Comparison of ENCODE assay signal across 8 cellular contexts in the genomic region with DNA sequence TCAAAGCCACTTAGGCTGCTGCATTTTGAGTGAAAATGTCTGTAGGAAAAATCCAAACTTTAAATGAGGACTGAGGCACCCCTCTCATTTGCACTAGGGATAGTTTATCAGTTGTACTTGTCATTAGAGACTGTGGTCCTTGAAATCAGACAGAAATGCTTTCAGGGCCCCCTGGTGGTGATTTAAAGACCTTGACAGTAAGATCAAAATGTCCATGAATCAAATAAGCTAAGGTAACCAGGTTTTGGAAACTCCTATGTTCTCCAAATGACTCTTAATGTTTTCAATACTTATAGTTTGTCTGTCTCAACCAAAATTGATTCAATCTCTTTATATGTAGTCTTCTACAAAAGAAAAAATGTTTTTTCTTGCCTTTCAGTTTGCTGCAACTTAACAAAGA. TPM values are rescaled to one million over a fixed set of nuclear protein-coding genes. Genes with fewer than 3 reads are reported as not detected.
DNase-seq lines count a peak whose midpoint lies in the region; ATAC-seq and TF ChIP-seq lines count a peak whose summit lies in the region.

No MANE protein-coding gene starts in this region.

- H3K4me1 ChIP-seq in body of pancreas (no peaks in the 10 kb centered on the region), lower lobe of right lung (no peaks in the 10 kb centered on the region), vagina (no peaks in the 10 kb centered on the region), right cardiac atrium (ENCODE audit: control insufficient read depth, insufficient read depth, low read length) (no peaks in the 10 kb centered on the region)

- DNase-seq in DMS 273 (lab: John Stamatoyannopoulos, UW; ENCODE audit: unreplicated experiment) (peak; percentile 80), HuH-7 (ENCODE audit: low spot score) (peak; percentile 29), OCI-M2 (lab: John Stamatoyannopoulos, UW; ENCODE audit: unreplicated experiment) (peak; percentile 7), body of pancreas (peak; percentile 33 to 53 (median 44)), lower lobe of right lung (no peak), vagina (ENCODE audit: extremely low spot score in 2 of 2) (no peak), right cardiac atrium (no peak)

- TF ChIP-seq POLR2A in body of pancreas (IDR thresholded peaks at IDR 0.05) (no peak), vagina (IDR thresholded peaks at IDR 0.05) (no peak)

- H3K9me3 ChIP-seq in body of pancreas, result no peaks in the 10 kb centered on the region
- H3K9me3 ChIP-seq in lower lobe of right lung, result peaks cover 3% of the 10 kb centered on the region
- no peaks in the 10 kb centered on the region for H3K9me3 ChIP-seq in vagina
- no peaks in the 10 kb centered on the region for H3K9me3 ChIP-seq in right cardiac atrium (ENCODE audit: control insufficient read depth, low read length)

- peak; percentile 67 for ATAC-seq in GM18907 (IDR thresholded peaks at IDR 0.05; ENCODE audit: unreplicated experiment)
- ATAC-seq in body of pancreas, result peak; percentile 47
- no peak for ATAC-seq in lower lobe of right lung
- ATAC-seq in right cardiac atrium, result no peak

- H3K36me3 ChIP-seq in body of pancreas (replicated peaks in 1 of 2; ENCODE audit: insufficient read depth in 1 of 2, low read depth in 2 of 2) (no peaks in the 10 kb centered on the region), lower lobe of right lung (no peaks in the 10 kb centered on the region), vagina (no peaks in the 10 kb centered on the region)

- H3K27ac ChIP-seq in body of pancreas (no peak overlapping the region), lower lobe of right lung (no peak overlapping the region), vagina (no peak overlapping the region), right cardiac atrium (ENCODE audit: low read length) (no peak overlapping the region)

- TF ChIP-seq CTCF in body of pancreas (IDR thresholded peaks at IDR 0.05) (peak; percentile 34 to 62 (median 49)), lower lobe of right lung (IDR thresholded peaks at IDR 0.05) (peak; percentile 67), vagina (IDR thresholded peaks at IDR 0.05) (peak; percentile 19 to 25 (median 24))

- H3K4me3 ChIP-seq in body of pancreas, result no peak overlapping the region
- H3K4me3 ChIP-seq in lower lobe of right lung, result no peak overlapping the region
- H3K4me3 ChIP-seq in vagina, result no peak overlapping the region
- no peak overlapping the region for H3K4me3 ChIP-seq in right cardiac atrium (ENCODE audit: low read length)

- H3K27me3 ChIP-seq in body of pancreas (no peaks in the 10 kb centered on the region), lower lobe of right lung (ENCODE audit: low read depth) (no peaks in the 10 kb centered on the region), vagina (no peaks in the 10 kb centered on the region), right cardiac atrium (ENCODE audit: control insufficient read depth, insufficient read depth) (no peaks in the 10 kb centered on the region)

- intact Hi-C loops in body of pancreas (cut with DNase I), result no loop called here
- intact Hi-C loops in lower lobe of right lung (cut with DNase I), result no loop called here
- intact Hi-C loops in vagina (cut with DNase I), result no loop called here
- intact Hi-C loops in right cardiac atrium (cut with DNase I), result loop anchor here in 1 of 4 donors (5.0 kb wide), 1 partner anchor 313 kb away; no protein-coding TSS in a partner anchor

RNA-seq across cellular contexts. Expression of a gene that starts 28.8 kb away (rescaled TPM):
- total RNA-seq in body of pancreas, result 10 to 100 TPM; 25.1 to 30.1 TPM
- total RNA-seq in lower lobe of right lung, result 48.0 TPM
- total RNA-seq in vagina, result 33.9 TPM
- 10 to 100 TPM; 27.3 to 36.0 (median 31.0) TPM for total RNA-seq in right cardiac atrium
- polyA plus RNA-seq in right cardiac atrium, result 14.1 TPM

Comparison
In these comparisons a context has a peak if more than half of its experiments do, and no peak if none do; other contexts are left out.
1. DNase-seq: peak in DMS 273 (single experiment), HuH-7 (single experiment), OCI-M2 (single experiment) and body of pancreas (4 of 4); none in lower lobe of right lung (single experiment), vagina (0 of 2) and right cardiac atrium (0 of 3).
2. ATAC-seq: peak in GM18907 (single experiment) and body of pancreas (single experiment); none in lower lobe of right lung (0 of 2) and right cardiac atrium (0 of 2).
3. Peak in every context shown above with its lines, with median percentiles within 50 percentile points of each other: CTCF ChIP-seq.